9 cellular contexts compared by ENCODE assay signal in genomic region chr17:57956311-57957119, GRCh38. TPM values are rescaled to one million over a fixed set of nuclear protein-coding genes. Genes with fewer than 3 reads are reported as not detected.
DNase-seq lines count a peak whose midpoint lies in the region; ATAC-seq and TF ChIP-seq lines count a peak whose summit lies in the region.
"Had no signal": no experiment of that assay in that cellular context is flagged by ENCODE, and none has a peak within 500 bp of the region (broad histone marks: within the 10 kb centered on the region; RNA-seq: fewer than 3 reads in every experiment).

No MANE protein-coding gene starts in this region.

- POLR2A ChIA-PET in A673 (lab: Charles Lee; ENCODE audit: low non-redundant PET) = no interaction called here

- no peak overlapping the region for H3K27ac ChIP-seq in A673 (ENCODE audit: low read depth, low read length, poor library complexity, severe bottlenecking)
- H3K27ac ChIP-seq: SJCRH30 had no signal

- H3K4me1 Mint-ChIP-seq in nephron progenitor cell = peaks cover 59% of the 10 kb centered on the region

- H3K27ac Mint-ChIP-seq in nephron progenitor cell = no peak overlapping the region

- no peaks in the 10 kb centered on the region for H3K27me3 ChIP-seq in A673 (replicated peaks; ENCODE audit: insufficient read depth, low read depth, low read length, poor library complexity)
- H3K27me3 ChIP-seq: SJCRH30 had no signal

- no peaks in the 10 kb centered on the region for H3K36me3 ChIP-seq in A673 (ENCODE audit: insufficient read depth, low read length, poor library complexity, severe bottlenecking)
- H3K36me3 ChIP-seq: SJCRH30 had no signal

- in situ Hi-C loops in GM13977 (cut with MboI; ENCODE audit: low pct_unique_long_range_greater_than_20kb, low sequenced_read_pairs, unreplicated experiment) = no loop called here

- no peak overlapping the region for H3K4me3 ChIP-seq in A673 (ENCODE audit: low read depth, low read length, poor library complexity, severe bottlenecking)

- CTCF ChIA-PET in A673 (lab: Charles Lee) = no interaction called here

- H3K4me3 Mint-ChIP-seq in nephron progenitor cell = peak overlapping the region; percentile 80

- ATAC-seq in GM21786 (IDR thresholded peaks at IDR 0.05; ENCODE audit: unreplicated experiment) = peak; percentile 61

- H3K27me3 Mint-ChIP-seq in nephron progenitor cell (ENCODE audit: low read depth, poor library complexity) = peaks cover 19% of the 10 kb centered on the region

- TF ChIP-seq CTCF in GM13977 (IDR thresholded peaks at IDR 0.05; ENCODE audit: extremely low read depth, insufficient read depth, missing control alignments) = no peak
- no peak for TF ChIP-seq CTCF in nephron progenitor cell (IDR thresholded peaks at IDR 0.05)
- no peak for TF ChIP-seq CTCF in A673 (conservative IDR thresholded peaks at IDR 0.05; ENCODE audit: low read depth, low read length)

- H3K9me3 ChIP-seq in A673 (ENCODE audit: low read depth, low read length, poor library complexity, severe bottlenecking) = no peaks in the 10 kb centered on the region
- H3K9me3 ChIP-seq: SJCRH30 had no signal

- DNase-seq in GM13977 (ENCODE audit: low spot score) (peak; percentile 78), NCI-H2171 (lab: John Stamatoyannopoulos, UW) (peak; percentile 42), nephron progenitor cell (no peak), HT-29 (ENCODE audit: low spot score) (no peak), KG1 (lab: John Stamatoyannopoulos, UW) (no peak), A673 (ENCODE audit: low spot score) (no peak)
- peak; percentile 65 for DNase-seq in activated effector memory CD4-positive, alpha-beta T cell treated with anti-CD3 and anti-CD28 coated beads, Interleukin-2, amount 50 U/mL, for 16 hours

- H3K4me1 ChIP-seq in A673 (ENCODE audit: insufficient read depth, low read length, poor library complexity, severe bottlenecking) = peaks cover 35% of the 10 kb centered on the region

- no peaks in the 10 kb centered on the region for H3K9me3 Mint-ChIP-seq in nephron progenitor cell

- BruUV-seq in A673 (replicated peaks; lab: Mats Ljungman, UMichigan) = no TSS peak

- intact Hi-C loops in A673 (cut with micrococcal nuclease; ENCODE audit: unreplicated experiment) = no loop called here

- H3K36me3 Mint-ChIP-seq in nephron progenitor cell (ENCODE audit: low read depth) = no peaks in the 10 kb centered on the region

RNA-seq across cellular contexts. Expression of gene CUEDC1, which starts 1.3 kb away (rescaled TPM):
- total RNA-seq in HT-29 (2014; rRNA removed; shearing (Covaris generic)) = 37.6 and 45.5 TPM in 2 replicates
- total RNA-seq in A673 (2021) = 53.5 and 55.6 TPM in 2 replicates

RNA-seq across cellular contexts. Expression of gene VEZF1, which starts 31.5 kb away (rescaled TPM):
- total RNA-seq in HT-29 (2014; rRNA removed; shearing (Covaris generic)) = 39.5 and 47.5 TPM in 2 replicates
- 75.7 and 77.7 TPM in 2 replicates for total RNA-seq in A673 (2021)

RNA-seq across cellular contexts. Expression of gene SRSF1, which starts 50.5 kb away (rescaled TPM):
- total RNA-seq in HT-29 (2014; rRNA removed; shearing (Covaris generic)) = 404 and 436 TPM in 2 replicates
- total RNA-seq in A673 (2021) = 491 and 512 TPM in 2 replicates

Comparison
In these comparisons a context has a peak if more than half of its experiments do, and no peak if none do; other contexts are left out.
1. DNase-seq: peak in GM13977 (single experiment), NCI-H2171 (single experiment) and activated effector memory CD4-positive, alpha-beta T cell treated with anti-CD3 and anti-CD28 coated beads, Interleukin-2, amount 50 U/mL, for 16 hours (single experiment); none in nephron progenitor cell (single experiment), HT-29 (single experiment), KG1 (single experiment) and A673 (single experiment).